8 cellular contexts compared by ENCODE assay signal in the genomic region with DNA sequence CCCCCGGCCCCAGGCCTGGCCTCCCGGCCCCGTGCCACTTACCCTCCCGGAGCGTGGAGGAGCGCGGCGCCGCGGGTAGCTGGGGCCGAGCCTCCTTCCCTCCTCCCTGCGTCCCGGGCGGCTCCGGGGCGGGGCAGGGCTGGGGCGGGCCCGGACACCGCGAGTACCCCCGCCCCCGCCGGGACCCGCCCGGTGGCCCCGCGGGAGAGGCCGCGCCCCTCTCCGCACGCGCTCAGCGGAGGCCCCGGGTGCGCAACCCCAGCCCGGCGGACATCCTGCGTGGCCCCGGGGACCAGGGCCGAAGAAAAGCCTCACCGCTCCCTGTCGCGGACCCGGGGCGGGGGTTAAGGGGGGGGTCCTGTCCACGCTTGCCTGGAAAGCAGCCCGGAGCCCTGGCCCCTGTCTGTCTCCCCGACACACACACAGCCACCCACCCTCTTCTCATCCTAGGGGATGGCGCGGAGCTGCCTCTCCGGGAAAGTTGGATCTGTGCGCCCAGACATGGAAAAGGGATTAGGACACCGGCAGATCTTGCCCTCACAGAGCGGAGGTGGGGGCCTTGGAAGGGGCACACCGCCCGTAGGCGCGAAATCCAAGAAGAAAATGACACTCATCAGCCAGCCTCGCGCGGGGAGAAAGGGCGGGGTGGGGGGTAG. TPM values are rescaled to one million over a fixed set of nuclear protein-coding genes. Genes with fewer than 3 reads are reported as not detected.
A peak's percentile ranks its signal among the peaks of the same experiment; 100 is the strongest.
DNase-seq lines count a peak whose midpoint lies in the region; ATAC-seq and TF ChIP-seq lines count a peak whose summit lies in the region.

A gene with protein sequence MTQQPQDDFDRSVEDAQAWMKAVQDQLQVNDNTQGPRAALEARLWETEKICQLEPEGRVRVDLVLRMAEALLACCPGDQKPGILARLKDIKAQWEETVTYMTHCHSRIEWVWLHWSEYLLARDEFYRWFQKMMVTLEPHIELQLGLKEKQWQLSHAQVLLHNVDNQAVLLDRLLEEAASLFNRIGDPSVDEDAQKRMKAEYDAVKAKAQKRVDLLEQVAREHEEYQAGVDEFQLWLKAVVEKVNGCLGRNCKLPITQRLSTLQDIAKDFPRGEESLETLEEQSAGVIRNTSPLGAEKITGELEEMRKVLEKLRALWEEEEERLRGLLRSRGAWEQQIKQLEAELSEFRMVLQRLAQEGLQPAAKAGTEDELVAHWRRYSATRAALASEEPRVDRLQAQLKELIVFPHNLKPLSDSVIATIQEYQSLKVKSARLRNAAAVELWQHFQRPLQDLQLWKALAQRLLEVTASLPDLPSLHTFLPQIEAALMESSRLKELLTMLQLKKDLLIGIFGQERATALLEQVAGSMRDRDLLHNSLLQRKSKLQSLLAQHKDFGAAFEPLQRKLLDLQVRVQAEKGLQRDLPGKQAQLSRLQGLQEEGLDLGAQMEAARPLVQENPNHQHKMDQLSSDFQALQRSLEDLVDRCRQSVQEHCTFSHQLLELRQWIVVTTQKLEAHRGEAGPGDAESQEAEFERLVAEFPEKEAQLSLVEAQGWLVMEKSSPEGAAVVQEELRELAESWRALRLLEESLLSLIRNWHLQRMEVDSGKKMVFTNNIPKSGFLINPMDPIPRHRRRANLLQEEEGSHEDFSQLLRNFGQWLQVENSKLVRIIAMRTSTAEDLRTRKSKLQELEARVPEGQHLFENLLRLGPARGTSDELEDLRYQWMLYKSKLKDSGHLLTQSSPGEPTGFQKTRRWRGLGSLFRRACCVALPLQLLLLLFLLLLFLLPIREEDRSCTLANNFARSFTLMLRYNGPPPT (minus strand): TSS at position 97 of the 656 bp plus-strand sequence. CDS start 40,829 bp downstream, outside the sequence.

- no peak for TF ChIP-seq CTCF in AG04450 (IDR thresholded peaks at IDR 0.05; ENCODE audit: low read depth, low read length)
- TF ChIP-seq CTCF in chondrocyte (IDR thresholded peaks at IDR 0.05): no peak

- H3K27me3 Mint-ChIP-seq in chondrocyte (ENCODE audit: low read depth): no peaks in the 10 kb centered on the region

- H3K27ac Mint-ChIP-seq in chondrocyte (ENCODE audit: unreplicated experiment): peak within 1 kb of the TSS; percentile 85

- no peaks in the 10 kb centered on the region for H3K36me3 Mint-ChIP-seq in chondrocyte (ENCODE audit: low read depth)

- peak within 1 kb of the TSS; percentile 79 for H3K4me3 Mint-ChIP-seq in chondrocyte (ENCODE audit: unreplicated experiment)

- H3K4me1 Mint-ChIP-seq in chondrocyte (ENCODE audit: low read depth): peaks cover 50% of the 10 kb centered on the region

- CTCF ChIA-PET in AG04450 (lab: Charles Lee): interaction anchor here (0.7 to 2.8 kb wide), 3 partner anchors 11 to 74 kb away, joined by 3 to 29 read pairs (median 6); no protein-coding TSS in a partner anchor

- POLR2A ChIA-PET in AG04450 (lab: Yijun Ruan, JAX): interaction anchor here (0.8 to 1.3 kb wide), 2 partner anchors 18 to 56 kb away, joined by 3 to 4 read pairs; partner anchors contain the start of gene GLRX5

- no peak within 1 kb of the TSS for H3K27ac ChIP-seq in AG04450 (ENCODE audit: low read depth, low read length)

- H3K4me3 ChIP-seq in AG04450 (ENCODE audit: low read depth, low read length): peak within 1 kb of the TSS; percentile 66

- no peak for DNase-seq in AG04450 (ENCODE audit: low read depth, low spot score)
- DNase-seq in T-helper 2 cell: peak in 4 of 5 experiments; percentile 42 to 70 (median 53)
- no peak for DNase-seq in chondrocyte (ENCODE audit: low spot score)
- peak; percentile 75 for DNase-seq in left lobe of liver (ENCODE audit: low spot score)
- peak; percentile 52 for DNase-seq in stimulated activated naive CD4-positive, alpha-beta T cell treated with Interleukin-2 at 50 U/mL for 16 hours (lab: John Stamatoyannopoulos, UW)
- no peak for DNase-seq in COR-L47 (lab: John Stamatoyannopoulos, UW)

- H3K27me3 ChIP-seq in AG04450 (ENCODE audit: control insufficient read depth, insufficient read depth, low read length): no peaks in the 10 kb centered on the region

- no peaks in the 10 kb centered on the region for H3K9me3 Mint-ChIP-seq in chondrocyte (ENCODE audit: low read depth)

- H3K9me3 ChIP-seq in AG04450 (ENCODE audit: control insufficient read depth, insufficient read depth, low read length): no peaks in the 10 kb centered on the region

- ATAC-seq in GM19023 (IDR thresholded peaks at IDR 0.05; ENCODE audit: unreplicated experiment): peak; percentile 52
- ATAC-seq in HG03139 (IDR thresholded peaks at IDR 0.05; ENCODE audit: unreplicated experiment): peak; percentile 29
- peak; percentile 83 for ATAC-seq in left lobe of liver

RNA-seq across cellular contexts. Expression of the gene that starts here (rescaled TPM):
- 4.2 and 4.4 TPM in 2 replicates for polyA plus RNA-seq in AG04450 (2011; rRNA removed)
- polyA minus RNA-seq in AG04450 (2011; rRNA and poly(A)+ RNA removed): 9.8 and 9.9 TPM in 2 replicates
- total RNA-seq in chondrocyte: 21.4 to 22.3 TPM (median 22.0 TPM) in 3 replicates
- 13.6 TPM for total RNA-seq in left lobe of liver

Comparison
In these comparisons a context has a peak if more than half of its experiments do, and no peak if none do; other contexts are left out.
1. DNase-seq: peak in T-helper 2 cell (4 of 5), left lobe of liver (single experiment) and stimulated activated naive CD4-positive, alpha-beta T cell treated with Interleukin-2 at 50 U/mL for 16 hours (single experiment); none in AG04450 (single experiment), chondrocyte (single experiment) and COR-L47 (single experiment).
2. ATAC-seq: peak in every context shown above with its lines; median percentile 83 in left lobe of liver; 52 in GM19023; 29 in HG03139.